1 cellular context compared by ENCODE assay signal in genomic region chrX:148601034-148601433, GRCh38.
TF ChIP-seq lines count a peak whose summit lies in the region.

No MANE protein-coding gene starts in this region.

TF ChIP-seq in GM12878, 131 proteins besides CTCF, POLR2A, EP300 and RAD21 (continued from another document):
- TF ChIP-seq, protein P1, sequence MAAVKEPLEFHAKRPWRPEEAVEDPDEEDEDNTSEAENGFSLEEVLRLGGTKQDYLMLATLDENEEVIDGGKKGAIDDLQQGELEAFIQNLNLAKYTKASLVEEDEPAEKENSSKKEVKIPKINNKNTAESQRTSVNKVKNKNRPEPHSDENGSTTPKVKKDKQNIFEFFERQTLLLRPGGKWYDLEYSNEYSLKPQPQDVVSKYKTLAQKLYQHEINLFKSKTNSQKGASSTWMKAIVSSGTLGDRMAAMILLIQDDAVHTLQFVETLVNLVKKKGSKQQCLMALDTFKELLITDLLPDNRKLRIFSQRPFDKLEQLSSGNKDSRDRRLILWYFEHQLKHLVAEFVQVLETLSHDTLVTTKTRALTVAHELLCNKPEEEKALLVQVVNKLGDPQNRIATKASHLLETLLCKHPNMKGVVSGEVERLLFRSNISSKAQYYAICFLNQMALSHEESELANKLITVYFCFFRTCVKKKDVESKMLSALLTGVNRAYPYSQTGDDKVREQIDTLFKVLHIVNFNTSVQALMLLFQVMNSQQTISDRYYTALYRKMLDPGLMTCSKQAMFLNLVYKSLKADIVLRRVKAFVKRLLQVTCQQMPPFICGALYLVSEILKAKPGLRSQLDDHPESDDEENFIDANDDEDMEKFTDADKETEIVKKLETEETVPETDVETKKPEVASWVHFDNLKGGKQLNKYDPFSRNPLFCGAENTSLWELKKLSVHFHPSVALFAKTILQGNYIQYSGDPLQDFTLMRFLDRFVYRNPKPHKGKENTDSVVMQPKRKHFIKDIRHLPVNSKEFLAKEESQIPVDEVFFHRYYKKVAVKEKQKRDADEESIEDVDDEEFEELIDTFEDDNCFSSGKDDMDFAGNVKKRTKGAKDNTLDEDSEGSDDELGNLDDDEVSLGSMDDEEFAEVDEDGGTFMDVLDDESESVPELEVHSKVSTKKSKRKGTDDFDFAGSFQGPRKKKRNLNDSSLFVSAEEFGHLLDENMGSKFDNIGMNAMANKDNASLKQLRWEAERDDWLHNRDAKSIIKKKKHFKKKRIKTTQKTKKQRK (IDR thresholded peaks at IDR 0.05; ENCODE audit: low read depth, low read length): no peak
- TF ChIP-seq WRNIP1 (IDR thresholded peaks at IDR 0.05; ENCODE audit: borderline replicate concordance, low read depth, low read length): no peak
- TF ChIP-seq, protein P2, sequence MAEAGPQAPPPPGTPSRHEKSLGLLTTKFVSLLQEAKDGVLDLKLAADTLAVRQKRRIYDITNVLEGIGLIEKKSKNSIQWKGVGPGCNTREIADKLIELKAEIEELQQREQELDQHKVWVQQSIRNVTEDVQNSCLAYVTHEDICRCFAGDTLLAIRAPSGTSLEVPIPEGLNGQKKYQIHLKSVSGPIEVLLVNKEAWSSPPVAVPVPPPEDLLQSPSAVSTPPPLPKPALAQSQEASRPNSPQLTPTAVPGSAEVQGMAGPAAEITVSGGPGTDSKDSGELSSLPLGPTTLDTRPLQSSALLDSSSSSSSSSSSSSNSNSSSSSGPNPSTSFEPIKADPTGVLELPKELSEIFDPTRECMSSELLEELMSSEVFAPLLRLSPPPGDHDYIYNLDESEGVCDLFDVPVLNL (IDR thresholded peaks at IDR 0.05; ENCODE audit: low read depth, low read length): no peak
- TF ChIP-seq ZNF384 (IDR thresholded peaks at IDR 0.05; ENCODE audit: borderline replicate concordance, low read depth, low read length): no peak
- TF ChIP-seq MYB (IDR thresholded peaks at IDR 0.05; ENCODE audit: borderline replicate concordance, low read depth, low read length): no peak
- TF ChIP-seq NFYA (IDR thresholded peaks at IDR 0.05; ENCODE audit: borderline replicate concordance, low read depth, low read length): no peak
- no peak for TF ChIP-seq HSF1 (IDR thresholded peaks at IDR 0.05; ENCODE audit: low read depth, low read length)
- TF ChIP-seq PAX8 (IDR thresholded peaks at IDR 0.05): no peak
- TF ChIP-seq, protein P3, sequence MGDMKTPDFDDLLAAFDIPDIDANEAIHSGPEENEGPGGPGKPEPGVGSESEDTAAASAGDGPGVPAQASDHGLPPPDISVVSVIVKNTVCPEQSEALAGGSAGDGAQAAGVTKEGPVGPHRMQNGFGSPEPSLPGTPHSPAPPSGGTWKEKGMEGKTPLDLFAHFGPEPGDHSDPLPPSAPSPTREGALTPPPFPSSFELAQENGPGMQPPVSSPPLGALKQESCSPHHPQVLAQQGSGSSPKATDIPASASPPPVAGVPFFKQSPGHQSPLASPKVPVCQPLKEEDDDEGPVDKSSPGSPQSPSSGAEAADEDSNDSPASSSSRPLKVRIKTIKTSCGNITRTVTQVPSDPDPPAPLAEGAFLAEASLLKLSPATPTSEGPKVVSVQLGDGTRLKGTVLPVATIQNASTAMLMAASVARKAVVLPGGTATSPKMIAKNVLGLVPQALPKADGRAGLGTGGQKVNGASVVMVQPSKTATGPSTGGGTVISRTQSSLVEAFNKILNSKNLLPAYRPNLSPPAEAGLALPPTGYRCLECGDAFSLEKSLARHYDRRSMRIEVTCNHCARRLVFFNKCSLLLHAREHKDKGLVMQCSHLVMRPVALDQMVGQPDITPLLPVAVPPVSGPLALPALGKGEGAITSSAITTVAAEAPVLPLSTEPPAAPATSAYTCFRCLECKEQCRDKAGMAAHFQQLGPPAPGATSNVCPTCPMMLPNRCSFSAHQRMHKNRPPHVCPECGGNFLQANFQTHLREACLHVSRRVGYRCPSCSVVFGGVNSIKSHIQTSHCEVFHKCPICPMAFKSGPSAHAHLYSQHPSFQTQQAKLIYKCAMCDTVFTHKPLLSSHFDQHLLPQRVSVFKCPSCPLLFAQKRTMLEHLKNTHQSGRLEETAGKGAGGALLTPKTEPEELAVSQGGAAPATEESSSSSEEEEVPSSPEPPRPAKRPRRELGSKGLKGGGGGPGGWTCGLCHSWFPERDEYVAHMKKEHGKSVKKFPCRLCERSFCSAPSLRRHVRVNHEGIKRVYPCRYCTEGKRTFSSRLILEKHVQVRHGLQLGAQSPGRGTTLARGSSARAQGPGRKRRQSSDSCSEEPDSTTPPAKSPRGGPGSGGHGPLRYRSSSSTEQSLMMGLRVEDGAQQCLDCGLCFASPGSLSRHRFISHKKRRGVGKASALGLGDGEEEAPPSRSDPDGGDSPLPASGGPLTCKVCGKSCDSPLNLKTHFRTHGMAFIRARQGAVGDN (IDR thresholded peaks at IDR 0.05): no peak
- TF ChIP-seq CBFB (IDR thresholded peaks at IDR 0.05; ENCODE audit: low read depth): no peak
- TF ChIP-seq E2F8 (IDR thresholded peaks at IDR 0.05; ENCODE audit: low read depth, partially characterized antibody): no peak
